8 cellular contexts compared by ENCODE assay signal in genomic region chr2:234502285-234502918, GRCh38. TPM values are rescaled to one million over a fixed set of nuclear protein-coding genes. Genes with fewer than 3 reads are reported as not detected.
DNase-seq lines count a peak whose midpoint lies in the region; ATAC-seq, FAIRE-seq and TF ChIP-seq lines count a peak whose summit lies in the region.

No MANE protein-coding gene starts in this region.

- TF ChIP-seq POLR2A in GM18505 (IDR thresholded peaks at IDR 0.05; ENCODE audit: borderline replicate concordance, extremely low read depth, insufficient read depth, insufficient read length) = no peak

- H3K4me1 ChIP-seq in ACC112 (ENCODE audit: control insufficient read depth, insufficient read depth, low read length, unreplicated experiment) = peaks cover 17% of the 10 kb centered on the region

- H2AFZ ChIP-seq in ACC112 (ENCODE audit: low read length, unreplicated experiment) = no peak overlapping the region

- peak overlapping the region; percentile 31; the same call in 1 of the 2 replicates for H3K27ac ChIP-seq in ACC112 (ENCODE audit: low read depth, low read length)

- H3K27me3 ChIP-seq in ACC112 (ENCODE audit: insufficient read depth, low read length) = peaks cover 6% of the 10 kb centered on the region; the same call in 1 of the 2 replicates

- H3K36me3 ChIP-seq in ACC112 (ENCODE audit: insufficient read depth, low read length) = no peaks in the 10 kb centered on the region

- FAIRE-seq in HTR-8/SVneo (lab: Jason Lieb, UNC) = peak; percentile 97

- ATAC-seq in GM21367 (IDR thresholded peaks at IDR 0.05; ENCODE audit: unreplicated experiment) (no peak), GM18505 (IDR thresholded peaks at IDR 0.05; ENCODE audit: unreplicated experiment) (no peak), HG03139 (IDR thresholded peaks at IDR 0.05; ENCODE audit: unreplicated experiment) (no peak)

- DNase-seq in HTR-8/SVneo (ENCODE audit: insufficient read length, low spot score) = peak; percentile 72
- peak; percentile 97 for DNase-seq in RPMI7951 (ENCODE audit: low read depth)
- DNase-seq in fibroblast of pulmonary artery (ENCODE audit: low read depth) = peak; percentile 49
- no peak for DNase-seq in activated T-cell treated with anti-CD3 and anti-CD28 coated beads for 4 hours

- no peak for TF ChIP-seq CTCF in fibroblast of pulmonary artery (IDR thresholded peaks at IDR 0.05; ENCODE audit: low read length, missing control alignments)

- H3K79me2 ChIP-seq in ACC112 (ENCODE audit: control insufficient read depth, insufficient read depth, low read length, unreplicated experiment) = no peaks in the 10 kb centered on the region

- no peak overlapping the region for H3K4me3 ChIP-seq in ACC112 (ENCODE audit: low read depth, low read length)
- no peak overlapping the region for H3K4me3 ChIP-seq in fibroblast of pulmonary artery (replicated peaks; ENCODE audit: low read depth, low read length)

RNA-seq across cellular contexts. Expression of gene ARL4C, which starts 5.5 kb away (rescaled TPM):
- total RNA-seq in RPMI7951 (2014; rRNA removed; shearing (Covaris generic)) = 43.0 and 43.5 TPM in 2 replicates
